ENCODE assay signal across 20 cellular contexts in the genomic region with DNA sequence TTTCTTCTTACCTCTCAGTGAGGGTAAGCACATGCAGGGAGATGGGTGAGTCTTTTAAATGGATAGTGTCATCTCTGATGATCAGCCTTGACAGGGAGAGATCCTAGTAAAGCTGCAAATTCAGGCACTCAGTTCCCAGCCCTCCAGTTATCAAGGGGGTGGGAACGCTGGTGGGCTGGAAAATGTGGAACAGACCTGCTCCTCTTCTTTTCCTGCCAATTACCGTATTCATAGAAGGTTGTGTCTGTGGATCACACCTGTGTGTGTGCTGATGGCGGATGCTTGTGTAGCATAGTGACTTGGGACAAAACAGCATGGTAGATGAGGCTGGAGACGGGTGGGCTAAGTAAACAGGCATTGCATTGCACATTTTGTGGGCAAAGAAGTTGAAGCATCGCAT. TPM values are rescaled to one million over a fixed set of nuclear protein-coding genes. Genes with fewer than 3 reads are reported as not detected.
DNase-seq lines count a peak whose midpoint lies in the region; ATAC-seq and TF ChIP-seq lines count a peak whose summit lies in the region.
"Had no signal": no experiment of that assay in that cellular context is flagged by ENCODE, and none has a peak within 500 bp of the region (broad histone marks: within the 10 kb centered on the region; RNA-seq: fewer than 3 reads in every experiment).

No MANE protein-coding gene starts in this region.

- no peak for ATAC-seq in left ventricle myocardium superior
- ATAC-seq in WTC11: no peak
- no peak for ATAC-seq in HG02759 (IDR thresholded peaks at IDR 0.05; ENCODE audit: unreplicated experiment)
- ATAC-seq: GM12878, Right ventricle myocardium inferior had no signal

- no peaks in the 10 kb centered on the region for H3K9me3 Mint-ChIP-seq in WTC11
- H3K9me3 Mint-ChIP-seq: IgD-negative memory B cell had no signal

- no peak overlapping the region for H3K27ac ChIP-seq in right atrium auricular region

- peaks cover 0 to 23% of the 10 kb centered on the region in 2 donors for H3K4me1 ChIP-seq in right atrium auricular region

- POLR2A ChIA-PET in WTC11 (lab: Charles Lee): no interaction called here

- intact Hi-C loops in left ventricle myocardium superior (cut with micrococcal nuclease): no loop called here

- no peaks in the 10 kb centered on the region for H3K9me3 ChIP-seq in right atrium auricular region

- no peaks in the 10 kb centered on the region for H3K27me3 Mint-ChIP-seq in WTC11 (ENCODE audit: low read depth)
- H3K27me3 Mint-ChIP-seq: CD4-positive, CD25-positive, alpha-beta regulatory T cell; IgD-negative memory B cell had no signal

- H3K27ac Mint-ChIP-seq in WTC11: peak overlapping the region; percentile 26; the same call in 1 of the 2 replicates
- H3K27ac Mint-ChIP-seq: CD4-positive, CD25-positive, alpha-beta regulatory T cell had no signal

- H3K4me3 ChIP-seq in right atrium auricular region: no peak overlapping the region
- H3K4me3 ChIP-seq: GM12878 had no signal

- H3K4me1 Mint-ChIP-seq in WTC11: peaks cover 9% of the 10 kb centered on the region

- H3K36me3 Mint-ChIP-seq in WTC11: peaks cover 25% of the 10 kb centered on the region

- CTCF ChIA-PET in WTC11 (lab: Charles Lee): interaction anchor here (1.0 to 1.1 kb wide), 3 partner anchors 29 to 101 kb away, joined by 3 to 7 read pairs (median 3); no protein-coding TSS in a partner anchor

- no peaks in the 10 kb centered on the region for H3K27me3 ChIP-seq in right atrium auricular region

- DNase-seq in right atrium auricular region (ENCODE audit: low spot score) (peak; percentile 43), left ventricle myocardium superior (no peak), WTC11 (ENCODE audit: low spot score) (no peak), islet precursor cell (peak; percentile 37), AG20443 (ENCODE audit: low spot score) (no peak), iPS-NIHi7 (ENCODE audit: extremely low spot score) (no peak)
- DNase-seq: CD4-positive, CD25-positive, alpha-beta regulatory T cell; COR-L47; DND-41; GOT3; MV-4-11; NCI-H1694; NCI-H2081 treated with DMSO at 0.1 percent for 48 hours; NCI-H226; NCI-H524; NCI-H82 had no signal

- H3K36me3 ChIP-seq in right atrium auricular region: no peaks in the 10 kb centered on the region

- H3K4me3 Mint-ChIP-seq in WTC11: no peak overlapping the region
- H3K4me3 Mint-ChIP-seq: CD4-positive, CD25-positive, alpha-beta regulatory T cell had no signal

- TF ChIP-seq CTCF in right atrium auricular region (IDR thresholded peaks at IDR 0.05) (no peak), WTC11 (IDR thresholded peaks at IDR 0.05) (no peak)

TF ChIP-seq in WTC11, 78 proteins besides CTCF, POLR2A, EP300 and RAD21:
- TF ChIP-seq STAT6 (CRISPR knock-in tag; conservative IDR thresholded peaks at IDR 0.05; ENCODE audit: low read depth) (no peak), PRDM15 (CRISPR knock-in tag; IDR thresholded peaks at IDR 0.05) (peak; percentile 73)
TF ChIP-seq in WTC11: peak in this region for 1.

RNA-seq across cellular contexts. Expression of gene NTPCR, which starts 30.8 kb away (rescaled TPM):
- total RNA-seq in right atrium auricular region (10 to 100 TPM; 27.3 to 39.3 TPM), left ventricle myocardium superior (52.2 TPM), WTC11 (2021) (102 to 109 TPM (median 103 TPM) in 3 replicates)

Comparison
In these comparisons a context has a peak if more than half of its experiments do, and no peak if none do; other contexts are left out.
1. DNase-seq: peak in right atrium auricular region (single experiment) and islet precursor cell (single experiment); none in left ventricle myocardium superior (single experiment), WTC11 (single experiment), AG20443 (single experiment) and iPS-NIHi7 (single experiment).